In the genomic region with DNA sequence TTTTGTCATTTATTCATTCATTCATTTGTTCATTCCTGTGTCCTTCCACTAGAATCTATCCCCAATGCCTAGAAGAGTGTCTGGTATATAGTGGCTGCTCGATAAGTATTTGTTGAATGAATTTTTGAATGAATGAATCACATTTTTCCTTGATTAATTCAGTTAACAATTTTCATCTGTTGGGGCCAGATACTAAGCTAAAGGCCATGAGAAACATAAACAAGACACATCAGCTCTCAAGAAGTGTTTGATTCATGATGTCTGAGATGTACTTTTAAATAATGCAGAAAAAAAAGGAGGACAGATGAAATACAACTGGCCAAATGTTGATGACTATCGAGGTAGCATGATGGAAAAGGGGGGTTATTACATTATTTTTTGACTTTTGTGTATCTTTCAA, we compare ENCODE assay signal across 1 cellular context.
TF ChIP-seq lines count a peak whose summit lies in the region.

No MANE protein-coding gene starts in this region.

TF ChIP-seq in WTC11, 78 proteins besides CTCF, POLR2A, EP300 and RAD21 (continued from another document):
- TF ChIP-seq RORB (CRISPR knock-in tag; IDR thresholded peaks at IDR 0.05) (no peak), NFATC4 (CRISPR knock-in tag; IDR thresholded peaks at IDR 0.05) (no peak), TEAD1 (CRISPR knock-in tag; IDR thresholded peaks at IDR 0.05) (no peak), SMAD4 (CRISPR knock-in tag; IDR thresholded peaks at IDR 0.05) (no peak), NFYB (CRISPR knock-in tag; conservative IDR thresholded peaks at IDR 0.05; ENCODE audit: low read depth) (no peak), ZNF263 (CRISPR knock-in tag; IDR thresholded peaks at IDR 0.05; ENCODE audit: low read depth) (no peak), NFE2L1 (CRISPR knock-in tag; IDR thresholded peaks at IDR 0.05) (no peak), GABPB1 (CRISPR knock-in tag; IDR thresholded peaks at IDR 0.05) (no peak), FOXJ3 (CRISPR knock-in tag; IDR thresholded peaks at IDR 0.05; ENCODE audit: borderline replicate concordance) (no peak), TCF7 (CRISPR knock-in tag; IDR thresholded peaks at IDR 0.05; ENCODE audit: low read depth) (no peak)
- TF ChIP-seq, protein P1, sequence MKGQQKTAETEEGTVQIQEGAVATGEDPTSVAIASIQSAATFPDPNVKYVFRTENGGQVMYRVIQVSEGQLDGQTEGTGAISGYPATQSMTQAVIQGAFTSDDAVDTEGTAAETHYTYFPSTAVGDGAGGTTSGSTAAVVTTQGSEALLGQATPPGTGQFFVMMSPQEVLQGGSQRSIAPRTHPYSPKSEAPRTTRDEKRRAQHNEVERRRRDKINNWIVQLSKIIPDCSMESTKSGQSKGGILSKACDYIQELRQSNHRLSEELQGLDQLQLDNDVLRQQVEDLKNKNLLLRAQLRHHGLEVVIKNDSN (CRISPR knock-in tag; IDR thresholded peaks at IDR 0.05) = no peak
- TF ChIP-seq, protein P2, sequence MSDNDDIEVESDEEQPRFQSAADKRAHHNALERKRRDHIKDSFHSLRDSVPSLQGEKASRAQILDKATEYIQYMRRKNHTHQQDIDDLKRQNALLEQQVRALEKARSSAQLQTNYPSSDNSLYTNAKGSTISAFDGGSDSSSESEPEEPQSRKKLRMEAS (CRISPR knock-in tag; IDR thresholded peaks at IDR 0.05) = no peak
- TF ChIP-seq, protein P3, sequence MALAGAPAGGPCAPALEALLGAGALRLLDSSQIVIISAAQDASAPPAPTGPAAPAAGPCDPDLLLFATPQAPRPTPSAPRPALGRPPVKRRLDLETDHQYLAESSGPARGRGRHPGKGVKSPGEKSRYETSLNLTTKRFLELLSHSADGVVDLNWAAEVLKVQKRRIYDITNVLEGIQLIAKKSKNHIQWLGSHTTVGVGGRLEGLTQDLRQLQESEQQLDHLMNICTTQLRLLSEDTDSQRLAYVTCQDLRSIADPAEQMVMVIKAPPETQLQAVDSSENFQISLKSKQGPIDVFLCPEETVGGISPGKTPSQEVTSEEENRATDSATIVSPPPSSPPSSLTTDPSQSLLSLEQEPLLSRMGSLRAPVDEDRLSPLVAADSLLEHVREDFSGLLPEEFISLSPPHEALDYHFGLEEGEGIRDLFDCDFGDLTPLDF (CRISPR knock-in tag; IDR thresholded peaks at IDR 0.05) = no peak
